Comparison of ENCODE assay signal across 26 cellular contexts in the genomic region with DNA sequence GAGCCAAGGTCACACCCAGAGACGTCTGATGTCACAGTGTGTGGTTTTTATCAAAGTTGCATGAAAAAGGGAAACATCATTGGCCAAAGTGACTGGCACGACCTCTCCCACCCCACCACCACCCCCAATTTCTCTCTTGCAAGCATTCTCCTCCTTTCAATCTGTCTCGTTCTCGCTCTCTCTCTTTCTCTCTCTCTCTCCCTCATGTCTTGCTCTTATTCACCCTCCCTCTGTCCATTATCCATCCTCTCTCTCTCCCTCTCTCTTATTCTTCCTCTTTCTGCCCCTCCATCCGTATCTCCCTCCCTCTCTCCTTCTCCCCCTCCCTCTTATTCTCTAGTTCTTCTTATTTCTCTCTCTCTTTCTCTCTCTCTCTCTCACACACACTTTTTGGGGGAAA.
"Had no signal": no experiment of that assay in that cellular context is flagged by ENCODE, and none has a peak within 500 bp of the region (broad histone marks: within the 10 kb centered on the region; RNA-seq: fewer than 3 reads in every experiment).

No MANE protein-coding gene starts in this region.

- H3K36me3 ChIP-seq: MG63 had no signal

- H3K4me3 ChIP-seq: MG63 had no signal

- H3K4me3 Mint-ChIP-seq: activated CD4-positive, alpha-beta T cell treated with anti-CD3 and anti-CD28 coated beads, Interleukin-2, amount 10 ng/mL, durations not matched to agents 24 days and 14 days; activated CD8-positive, alpha-beta T cell treated with anti-CD3 and anti-CD28 coated beads for 36 hours; activated naive CD8-positive, alpha-beta T cell treated with anti-CD3 and anti-CD28 coated beads for 36 hours; activated T-cell treated with anti-CD3 and anti-CD28 coated beads, Interleukin-2, amount 50 U/mL, for 72 hours; activated T-helper 17 cell treated with anti-CD3 and anti-CD28 coated beads, Interleukin-2, amount 50 U/mL, for 72 hours; T-cell had no signal

- H3K4me1 Mint-ChIP-seq: activated CD4-positive, alpha-beta T cell treated with anti-CD3 and anti-CD28 coated beads, Interleukin-2, amount 10 ng/mL, durations not matched to agents 24 days and 14 days; activated naive CD8-positive, alpha-beta T cell treated with anti-CD3 and anti-CD28 coated beads for 36 hours; activated T-helper 17 cell treated with anti-CD3 and anti-CD28 coated beads, Interleukin-2, amount 50 U/mL, for 72 hours; T-cell had no signal

- H3K27ac Mint-ChIP-seq: activated CD4-positive, alpha-beta T cell treated with anti-CD3 and anti-CD28 coated beads, Interleukin-2, amount 10 ng/mL, durations not matched to agents 24 days and 14 days; activated CD8-positive, alpha-beta T cell treated with anti-CD3 and anti-CD28 coated beads for 36 hours; activated naive CD8-positive, alpha-beta T cell treated with anti-CD3 and anti-CD28 coated beads for 36 hours; activated T-cell treated with anti-CD3 and anti-CD28 coated beads, Interleukin-2, amount 50 U/mL, for 72 hours; activated T-helper 17 cell treated with anti-CD3 and anti-CD28 coated beads, Interleukin-2, amount 50 U/mL, for 72 hours; T-cell had no signal

- H3K9me3 ChIP-seq: MG63 had no signal

- H3K27me3 ChIP-seq: MG63 had no signal

- H3K27me3 Mint-ChIP-seq: activated CD4-positive, alpha-beta T cell treated with anti-CD3 and anti-CD28 coated beads, Interleukin-2, amount 10 ng/mL, durations not matched to agents 24 days and 14 days; activated CD8-positive, alpha-beta T cell treated with anti-CD3 and anti-CD28 coated beads for 36 hours; activated naive CD8-positive, alpha-beta T cell treated with anti-CD3 and anti-CD28 coated beads for 36 hours; activated T-helper 17 cell treated with anti-CD3 and anti-CD28 coated beads, Interleukin-2, amount 50 U/mL, for 72 hours; T-cell had no signal

- H3K9me3 Mint-ChIP-seq: activated CD4-positive, alpha-beta T cell treated with anti-CD3 and anti-CD28 coated beads, Interleukin-2, amount 10 ng/mL, durations not matched to agents 24 days and 14 days; activated CD8-positive, alpha-beta T cell treated with anti-CD3 and anti-CD28 coated beads for 36 hours; activated naive CD8-positive, alpha-beta T cell treated with anti-CD3 and anti-CD28 coated beads for 36 hours; activated T-cell treated with anti-CD3 and anti-CD28 coated beads, Interleukin-2, amount 50 U/mL, for 72 hours; activated T-helper 17 cell treated with anti-CD3 and anti-CD28 coated beads, Interleukin-2, amount 50 U/mL, for 72 hours; T-cell had no signal

- DNase-seq: activated CD4-positive, alpha-beta T cell treated with anti-CD3 and anti-CD28 coated beads, Interleukin-2, amount 10 ng/mL, durations not matched to agents 24 days and 14 days; activated CD4-positive, alpha-beta T cell treated with anti-CD3 and anti-CD28 coated beads, Interleukin-2, amount 50 U/mL, for 4 hours; activated CD8-positive, alpha-beta T cell treated with anti-CD3 and anti-CD28 coated beads for 36 hours; activated effector memory CD4-positive, alpha-beta T cell treated with anti-CD3 and anti-CD28 coated beads, Interleukin-2, amount 50 U/mL, for 16 hours; activated naive CD4-positive, alpha-beta T cell; activated naive CD4-positive, alpha-beta T cell treated with anti-CD3 and anti-CD28 coated beads, Interleukin-2, amount 50 U/mL, for 16 hours; activated naive CD8-positive, alpha-beta T cell treated with anti-CD3 and anti-CD28 coated beads for 36 hours; activated T-cell treated with anti-CD3 and anti-CD28 coated beads, Interleukin-2, amount 50 U/mL, for 1 hour; activated T-cell treated with anti-CD3 and anti-CD28 coated beads, Interleukin-2, amount 50 U/mL, for 72 hours; amniotic stem cell; Kasumi-1; KG1; MG63; NCI-H1048; NCI-H1105 treated with DMSO at 0.1 percent for 48 hours; NCI-H1436; NCI-H1694; NCI-H1930; NCI-H2081 treated with DMSO at 0.1 percent for 48 hours; NCI-H345; NCI-H524 treated with DMSO at 0.1 percent for 48 hours; SIG-M5; T-cell; T-helper 2 cell; T-helper 9 cell had no signal

- H3K36me3 Mint-ChIP-seq: activated naive CD8-positive, alpha-beta T cell treated with anti-CD3 and anti-CD28 coated beads for 36 hours; T-cell had no signal
